In the genomic region with DNA sequence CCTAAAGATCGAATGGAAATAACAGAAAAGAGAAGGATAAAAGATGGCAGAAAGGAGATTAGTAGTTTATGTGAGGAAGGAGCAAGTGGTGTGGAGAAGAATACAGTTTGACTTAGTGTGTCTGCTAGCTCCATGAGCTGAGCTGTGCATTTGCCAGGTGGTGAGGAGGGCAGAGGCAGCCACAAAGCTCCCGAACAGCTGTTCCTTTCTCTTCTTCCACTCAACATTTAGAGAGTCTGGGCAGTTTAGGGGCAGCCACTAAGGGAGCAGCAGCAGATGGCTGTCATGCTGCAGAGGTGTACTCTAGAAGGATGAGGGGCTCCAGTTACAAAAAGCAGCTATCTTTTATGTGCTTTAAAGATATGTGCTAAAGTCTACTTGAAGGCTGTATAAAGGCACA, we compare ENCODE assay signal across 1 cellular context.
TF ChIP-seq lines count a peak whose summit lies in the region.

No MANE protein-coding gene starts in this region.

TF ChIP-seq in WTC11, 78 proteins besides CTCF, POLR2A, EP300 and RAD21 (continued from another document):
- TF ChIP-seq FOXP4 (CRISPR knock-in tag; IDR thresholded peaks at IDR 0.05): no peak
- no peak for TF ChIP-seq ZNF232 (CRISPR knock-in tag; IDR thresholded peaks at IDR 0.05)
- no peak for TF ChIP-seq PRDM15 (CRISPR knock-in tag; IDR thresholded peaks at IDR 0.05)
- no peak for TF ChIP-seq FOXK1 (CRISPR knock-in tag; IDR thresholded peaks at IDR 0.05)
- TF ChIP-seq, protein P1, sequence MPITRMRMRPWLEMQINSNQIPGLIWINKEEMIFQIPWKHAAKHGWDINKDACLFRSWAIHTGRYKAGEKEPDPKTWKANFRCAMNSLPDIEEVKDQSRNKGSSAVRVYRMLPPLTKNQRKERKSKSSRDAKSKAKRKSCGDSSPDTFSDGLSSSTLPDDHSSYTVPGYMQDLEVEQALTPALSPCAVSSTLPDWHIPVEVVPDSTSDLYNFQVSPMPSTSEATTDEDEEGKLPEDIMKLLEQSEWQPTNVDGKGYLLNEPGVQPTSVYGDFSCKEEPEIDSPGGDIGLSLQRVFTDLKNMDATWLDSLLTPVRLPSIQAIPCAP (CRISPR knock-in tag; IDR thresholded peaks at IDR 0.05): no peak
